1 cellular context compared by ENCODE assay signal in the genomic region with DNA sequence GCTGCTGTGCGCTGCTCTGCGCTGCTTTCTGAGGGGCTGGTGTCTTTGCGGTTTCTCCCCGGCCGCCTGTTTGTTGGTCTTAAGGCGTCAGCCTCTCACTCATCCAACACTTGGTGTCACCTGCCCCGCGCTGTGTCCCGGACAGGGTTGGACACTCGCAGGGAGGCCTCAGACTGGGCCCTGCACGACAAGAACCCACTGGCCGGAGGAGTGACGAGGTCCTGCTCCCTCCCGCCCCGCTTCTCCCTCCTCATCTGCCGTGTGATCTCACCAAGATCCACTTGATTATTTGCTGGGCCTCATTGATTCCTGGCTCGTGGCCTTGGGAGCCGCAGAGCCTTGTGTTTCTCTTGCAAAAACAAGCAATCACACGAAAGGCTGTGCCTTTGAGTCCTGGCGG.
A peak's percentile ranks its signal among the peaks of the same experiment; 100 is the strongest.
TF ChIP-seq lines count a peak whose summit lies in the region.

No MANE protein-coding gene starts in this region.

TF ChIP-seq in HepG2, 621 proteins besides CTCF, POLR2A, EP300 and RAD21:
- TF ChIP-seq ZNF607 (CRISPR knock-in tag; IDR thresholded peaks at IDR 0.05; ENCODE audit: borderline replicate concordance) (no peak), PHF21A (CRISPR knock-in tag; IDR thresholded peaks at IDR 0.05) (0 out of 2 replicates have a peak, but pooled peaks have one; percentile 21), SETDB1 (CRISPR knock-in tag; IDR thresholded peaks at IDR 0.05; ENCODE audit: borderline replicate concordance) (no peak), ZFX (CRISPR knock-in tag; IDR thresholded peaks at IDR 0.05; ENCODE audit: low read depth) (peak; percentile 60)
- TF ChIP-seq, protein P1, sequence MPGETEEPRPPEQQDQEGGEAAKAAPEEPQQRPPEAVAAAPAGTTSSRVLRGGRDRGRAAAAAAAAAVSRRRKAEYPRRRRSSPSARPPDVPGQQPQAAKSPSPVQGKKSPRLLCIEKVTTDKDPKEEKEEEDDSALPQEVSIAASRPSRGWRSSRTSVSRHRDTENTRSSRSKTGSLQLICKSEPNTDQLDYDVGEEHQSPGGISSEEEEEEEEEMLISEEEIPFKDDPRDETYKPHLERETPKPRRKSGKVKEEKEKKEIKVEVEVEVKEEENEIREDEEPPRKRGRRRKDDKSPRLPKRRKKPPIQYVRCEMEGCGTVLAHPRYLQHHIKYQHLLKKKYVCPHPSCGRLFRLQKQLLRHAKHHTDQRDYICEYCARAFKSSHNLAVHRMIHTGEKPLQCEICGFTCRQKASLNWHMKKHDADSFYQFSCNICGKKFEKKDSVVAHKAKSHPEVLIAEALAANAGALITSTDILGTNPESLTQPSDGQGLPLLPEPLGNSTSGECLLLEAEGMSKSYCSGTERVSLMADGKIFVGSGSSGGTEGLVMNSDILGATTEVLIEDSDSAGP (CRISPR knock-in tag; IDR thresholded peaks at IDR 0.05; ENCODE audit: borderline replicate concordance) = peak; percentile 54; the same call in 1 of the 2 replicates
- TF ChIP-seq, protein P2, sequence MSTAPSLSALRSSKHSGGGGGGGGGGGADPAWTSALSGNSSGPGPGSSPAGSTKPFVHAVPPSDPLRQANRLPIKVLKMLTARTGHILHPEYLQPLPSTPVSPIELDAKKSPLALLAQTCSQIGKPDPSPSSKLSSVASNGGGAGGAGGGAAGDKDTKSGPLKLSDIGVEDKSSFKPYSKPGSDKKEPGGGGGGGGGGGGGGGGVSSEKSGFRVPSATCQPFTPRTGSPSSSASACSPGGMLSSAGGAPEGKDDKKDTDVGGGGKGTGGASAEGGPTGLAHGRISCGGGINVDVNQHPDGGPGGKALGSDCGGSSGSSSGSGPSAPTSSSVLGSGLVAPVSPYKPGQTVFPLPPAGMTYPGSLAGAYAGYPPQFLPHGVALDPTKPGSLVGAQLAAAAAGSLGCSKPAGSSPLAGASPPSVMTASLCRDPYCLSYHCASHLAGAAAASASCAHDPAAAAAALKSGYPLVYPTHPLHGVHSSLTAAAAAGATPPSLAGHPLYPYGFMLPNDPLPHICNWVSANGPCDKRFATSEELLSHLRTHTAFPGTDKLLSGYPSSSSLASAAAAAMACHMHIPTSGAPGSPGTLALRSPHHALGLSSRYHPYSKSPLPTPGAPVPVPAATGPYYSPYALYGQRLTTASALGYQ (CRISPR knock-in tag; IDR thresholded peaks at IDR 0.05) = no peak
- TF ChIP-seq, protein P3, sequence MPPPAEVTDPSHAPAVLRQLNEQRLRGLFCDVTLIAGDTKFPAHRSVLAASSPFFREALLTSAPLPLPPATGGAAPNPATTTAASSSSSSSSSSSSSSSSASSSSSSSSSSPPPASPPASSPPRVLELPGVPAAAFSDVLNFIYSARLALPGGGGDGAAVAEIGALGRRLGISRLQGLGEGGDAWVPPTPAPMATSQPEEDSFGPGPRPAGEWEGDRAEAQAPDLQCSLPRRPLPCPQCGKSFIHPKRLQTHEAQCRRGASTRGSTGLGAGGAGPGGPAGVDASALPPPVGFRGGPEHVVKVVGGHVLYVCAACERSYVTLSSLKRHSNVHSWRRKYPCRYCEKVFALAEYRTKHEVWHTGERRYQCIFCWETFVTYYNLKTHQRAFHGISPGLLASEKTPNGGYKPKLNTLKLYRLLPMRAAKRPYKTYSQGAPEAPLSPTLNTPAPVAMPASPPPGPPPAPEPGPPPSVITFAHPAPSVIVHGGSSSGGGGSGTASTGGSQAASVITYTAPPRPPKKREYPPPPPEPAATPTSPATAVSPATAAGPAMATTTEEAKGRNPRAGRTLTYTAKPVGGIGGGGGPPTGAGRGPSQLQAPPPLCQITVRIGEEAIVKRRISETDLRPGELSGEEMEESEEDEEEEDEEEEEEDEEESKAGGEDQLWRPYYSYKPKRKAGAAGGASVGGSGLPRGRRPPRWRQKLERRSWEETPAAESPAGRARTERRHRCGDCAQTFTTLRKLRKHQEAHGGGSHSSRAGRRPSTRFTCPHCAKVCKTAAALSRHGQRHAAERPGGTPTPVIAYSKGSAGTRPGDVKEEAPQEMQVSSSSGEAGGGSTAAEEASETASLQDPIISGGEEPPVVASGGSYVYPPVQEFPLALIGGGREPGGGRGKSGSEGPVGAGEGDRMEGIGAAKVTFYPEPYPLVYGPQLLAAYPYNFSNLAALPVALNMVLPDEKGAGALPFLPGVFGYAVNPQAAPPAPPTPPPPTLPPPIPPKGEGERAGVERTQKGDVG (CRISPR knock-in tag; IDR thresholded peaks at IDR 0.05; ENCODE audit: borderline replicate concordance) = no peak
- TF ChIP-seq, protein P4, sequence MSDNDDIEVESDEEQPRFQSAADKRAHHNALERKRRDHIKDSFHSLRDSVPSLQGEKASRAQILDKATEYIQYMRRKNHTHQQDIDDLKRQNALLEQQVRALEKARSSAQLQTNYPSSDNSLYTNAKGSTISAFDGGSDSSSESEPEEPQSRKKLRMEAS (IDR thresholded peaks at IDR 0.05) = 0 out of 2 replicates have a peak, but pooled peaks have one; percentile 21
- TF ChIP-seq, protein P5, sequence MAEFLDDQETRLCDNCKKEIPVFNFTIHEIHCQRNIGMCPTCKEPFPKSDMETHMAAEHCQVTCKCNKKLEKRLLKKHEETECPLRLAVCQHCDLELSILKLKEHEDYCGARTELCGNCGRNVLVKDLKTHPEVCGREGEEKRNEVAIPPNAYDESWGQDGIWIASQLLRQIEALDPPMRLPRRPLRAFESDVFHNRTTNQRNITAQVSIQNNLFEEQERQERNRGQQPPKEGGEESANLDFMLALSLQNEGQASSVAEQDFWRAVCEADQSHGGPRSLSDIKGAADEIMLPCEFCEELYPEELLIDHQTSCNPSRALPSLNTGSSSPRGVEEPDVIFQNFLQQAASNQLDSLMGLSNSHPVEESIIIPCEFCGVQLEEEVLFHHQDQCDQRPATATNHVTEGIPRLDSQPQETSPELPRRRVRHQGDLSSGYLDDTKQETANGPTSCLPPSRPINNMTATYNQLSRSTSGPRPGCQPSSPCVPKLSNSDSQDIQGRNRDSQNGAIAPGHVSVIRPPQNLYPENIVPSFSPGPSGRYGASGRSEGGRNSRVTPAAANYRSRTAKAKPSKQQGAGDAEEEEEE (CRISPR knock-in tag; IDR thresholded peaks at IDR 0.05; ENCODE audit: borderline replicate concordance) = 0 out of 2 replicates have a peak, but pooled peaks have one; percentile 11
- TF ChIP-seq, protein P6, sequence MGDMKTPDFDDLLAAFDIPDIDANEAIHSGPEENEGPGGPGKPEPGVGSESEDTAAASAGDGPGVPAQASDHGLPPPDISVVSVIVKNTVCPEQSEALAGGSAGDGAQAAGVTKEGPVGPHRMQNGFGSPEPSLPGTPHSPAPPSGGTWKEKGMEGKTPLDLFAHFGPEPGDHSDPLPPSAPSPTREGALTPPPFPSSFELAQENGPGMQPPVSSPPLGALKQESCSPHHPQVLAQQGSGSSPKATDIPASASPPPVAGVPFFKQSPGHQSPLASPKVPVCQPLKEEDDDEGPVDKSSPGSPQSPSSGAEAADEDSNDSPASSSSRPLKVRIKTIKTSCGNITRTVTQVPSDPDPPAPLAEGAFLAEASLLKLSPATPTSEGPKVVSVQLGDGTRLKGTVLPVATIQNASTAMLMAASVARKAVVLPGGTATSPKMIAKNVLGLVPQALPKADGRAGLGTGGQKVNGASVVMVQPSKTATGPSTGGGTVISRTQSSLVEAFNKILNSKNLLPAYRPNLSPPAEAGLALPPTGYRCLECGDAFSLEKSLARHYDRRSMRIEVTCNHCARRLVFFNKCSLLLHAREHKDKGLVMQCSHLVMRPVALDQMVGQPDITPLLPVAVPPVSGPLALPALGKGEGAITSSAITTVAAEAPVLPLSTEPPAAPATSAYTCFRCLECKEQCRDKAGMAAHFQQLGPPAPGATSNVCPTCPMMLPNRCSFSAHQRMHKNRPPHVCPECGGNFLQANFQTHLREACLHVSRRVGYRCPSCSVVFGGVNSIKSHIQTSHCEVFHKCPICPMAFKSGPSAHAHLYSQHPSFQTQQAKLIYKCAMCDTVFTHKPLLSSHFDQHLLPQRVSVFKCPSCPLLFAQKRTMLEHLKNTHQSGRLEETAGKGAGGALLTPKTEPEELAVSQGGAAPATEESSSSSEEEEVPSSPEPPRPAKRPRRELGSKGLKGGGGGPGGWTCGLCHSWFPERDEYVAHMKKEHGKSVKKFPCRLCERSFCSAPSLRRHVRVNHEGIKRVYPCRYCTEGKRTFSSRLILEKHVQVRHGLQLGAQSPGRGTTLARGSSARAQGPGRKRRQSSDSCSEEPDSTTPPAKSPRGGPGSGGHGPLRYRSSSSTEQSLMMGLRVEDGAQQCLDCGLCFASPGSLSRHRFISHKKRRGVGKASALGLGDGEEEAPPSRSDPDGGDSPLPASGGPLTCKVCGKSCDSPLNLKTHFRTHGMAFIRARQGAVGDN (CRISPR knock-in tag; IDR thresholded peaks at IDR 0.05) = peak; percentile 55; the same call in 1 of the 2 replicates
TF ChIP-seq in HepG2: peak in this region for 6.
